22 cellular contexts compared by ENCODE assay signal in the genomic region with DNA sequence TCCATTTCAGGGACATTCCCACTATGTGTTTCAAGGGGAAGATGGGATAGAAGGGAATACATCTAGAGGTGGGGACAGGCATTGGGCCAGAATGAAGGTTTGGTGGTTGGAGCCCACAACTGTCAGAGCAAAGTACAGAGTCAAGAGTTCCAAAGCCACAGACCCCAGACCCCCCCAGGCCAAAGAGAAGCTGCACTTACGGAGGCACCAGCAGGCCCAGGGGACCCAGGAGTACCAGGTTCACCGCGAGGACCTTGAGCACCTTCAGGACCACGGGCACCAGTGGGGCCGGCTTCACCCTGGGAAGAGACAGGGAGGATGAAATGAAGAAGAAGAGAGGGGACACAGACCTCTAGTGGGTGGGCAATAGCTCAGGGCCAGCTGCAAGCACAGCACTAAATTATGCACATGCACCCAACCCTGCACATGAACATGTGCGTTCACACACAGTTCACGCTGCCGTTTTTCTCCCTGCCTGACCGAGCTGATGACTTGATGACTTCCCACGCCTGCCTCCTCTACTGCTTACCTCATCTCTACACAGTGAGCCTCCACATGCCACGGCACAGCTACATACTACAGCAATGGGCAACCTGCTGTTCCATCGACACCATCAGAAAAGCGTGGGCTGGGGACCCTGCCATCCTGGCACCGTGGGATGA. TPM values are rescaled to one million over a fixed set of nuclear protein-coding genes. Genes with fewer than 3 reads are reported as not detected.
DNase-seq lines count a peak whose midpoint lies in the region; ATAC-seq, FAIRE-seq and TF ChIP-seq lines count a peak whose summit lies in the region.
"Had no signal": no experiment of that assay in that cellular context is flagged by ENCODE, and none has a peak within 500 bp of the region (broad histone marks: within the 10 kb centered on the region; RNA-seq: fewer than 3 reads in every experiment).

No MANE protein-coding gene starts in this region.

- H3K27me3 ChIP-seq in psoas muscle (ENCODE audit: insufficient read depth in 3 of 3, low read length in 2 of 3): no peaks in the 10 kb centered on the region

- peak overlapping the region; percentile 20 for H3K4me3 Mint-ChIP-seq in glutamatergic neuron (ENCODE audit: unreplicated experiment)
- H3K4me3 Mint-ChIP-seq: activated naive CD8-positive, alpha-beta T cell; CD8-positive, alpha-beta T cell; stimulated activated naive CD8-positive, alpha-beta T cell treated with anti-CD3 and anti-CD28 coated beads, Interleukin-15, amount 100 ng/mL, for 72 hours had no signal

- WGBS in psoas muscle, 3 donors: 65 to 81% (median 73%) methylated on average over 14 of the region's 14 CpGs

- peak in 3 of 4 donors; percentile 21 to 29 (median 26) for ATAC-seq in psoas muscle
- ATAC-seq: CD8-positive, alpha-beta T cell; stimulated activated naive CD8-positive, alpha-beta T cell treated with anti-CD3 and anti-CD28 coated beads, Interleukin-15, amount 100 ng/mL, for 72 hours had no signal

- H3K27ac Mint-ChIP-seq in glutamatergic neuron (ENCODE audit: unreplicated experiment): no peak overlapping the region
- H3K27ac Mint-ChIP-seq: activated naive CD8-positive, alpha-beta T cell; CD8-positive, alpha-beta T cell had no signal

- H3K27me3 Mint-ChIP-seq in glutamatergic neuron (ENCODE audit: unreplicated experiment): peaks cover 14% of the 10 kb centered on the region

- no peaks in the 10 kb centered on the region for H3K36me3 ChIP-seq in psoas muscle (ENCODE audit: insufficient read depth in 1 of 2, low read depth in 1 of 2)

- H3K9me3 ChIP-seq in psoas muscle: no peaks in the 10 kb centered on the region

- no peak for TF ChIP-seq CTCF in glutamatergic neuron (IDR thresholded peaks at IDR 0.05; ENCODE audit: partially characterized antibody, unreplicated experiment)
- no peak for TF ChIP-seq CTCF in psoas muscle (IDR thresholded peaks at IDR 0.05)

- intact Hi-C loops in psoas muscle (cut with DNase I): no loop called here

- no peak overlapping the region for H3K27ac ChIP-seq in psoas muscle
- H3K27ac ChIP-seq: 22Rv1 had no signal

- peaks cover 27% of the 10 kb centered on the region for H3K4me1 Mint-ChIP-seq in glutamatergic neuron (ENCODE audit: low read depth, unreplicated experiment)

- DNase-seq in DMS 273 (lab: John Stamatoyannopoulos, UW; ENCODE audit: unreplicated experiment) (peak; percentile 56), DMS 273 treated with DMSO at 0.1 percent for 48 hours (lab: John Stamatoyannopoulos, UW) (no peak), HTR-8/SVneo (ENCODE audit: insufficient read length, low spot score) (no peak), glutamatergic neuron (no peak), psoas muscle (no peak), T-helper 1 cell (no peak), RKO (ENCODE audit: low spot score) (no peak), GM19239 (ENCODE audit: insufficient read length, low spot score) (no peak)
- DNase-seq: activated CD4-positive, alpha-beta T cell treated with anti-CD3 and anti-CD28 coated beads, Interleukin-2, amount 50 U/mL, for 1 hour; activated T-cell treated with anti-CD3 and anti-CD28 coated beads for 4 hours; CD8-positive, alpha-beta T cell; EL; left cardiac atrium; NCI-H1436; stimulated activated CD4-positive, alpha-beta T cell treated with anti-CD3 and anti-CD28 coated beads, Interleukin-15, amount 100 ng/mL, for 24 hours; stimulated activated naive CD8-positive, alpha-beta T cell treated with anti-CD3 and anti-CD28 coated beads, Interleukin-15, amount 100 ng/mL, for 72 hours had no signal

- peaks cover 14% of the 10 kb centered on the region for H3K4me1 ChIP-seq in psoas muscle

- FAIRE-seq in HTR-8/SVneo (lab: Jason Lieb, UNC) (peak; percentile 72), GM19239 (lab: Jason Lieb, UNC) (no peak)
- FAIRE-seq: H54 had no signal

- no peaks in the 10 kb centered on the region for H3K36me3 Mint-ChIP-seq in glutamatergic neuron (ENCODE audit: unreplicated experiment)
- H3K36me3 Mint-ChIP-seq: activated naive CD8-positive, alpha-beta T cell; CD8-positive, alpha-beta T cell had no signal

- no peak overlapping the region for H3K4me3 ChIP-seq in psoas muscle

- peaks cover 7% of the 10 kb centered on the region for H3K9me3 Mint-ChIP-seq in glutamatergic neuron (ENCODE audit: unreplicated experiment)
- H3K9me3 Mint-ChIP-seq: CD8-positive, alpha-beta T cell; stimulated activated naive CD8-positive, alpha-beta T cell treated with anti-CD3 and anti-CD28 coated beads, Interleukin-15, amount 100 ng/mL, for 72 hours had no signal

RNA-seq across cellular contexts. Expression of gene COL2A1, which starts 16.7 kb away (rescaled TPM):
- total RNA-seq in glutamatergic neuron (ENCODE audit: unreplicated experiment) (0.34 TPM), psoas muscle (under 1 TPM in 1 of 4 donors, not detected in 3; 0.06 TPM)
- under 1 TPM in 2 of 3 donors, not detected in 1; 0.07 to 0.41 TPM for polyA plus RNA-seq in psoas muscle
- total RNA-seq: CD8-positive, alpha-beta T cell; fibroblast of lung; HT-29; left cardiac atrium had no signal
- polyA plus RNA-seq: fibroblast of lung, urinary bladder had no signal

RNA-seq across cellular contexts. Expression of gene TMEM106C, which starts 24.1 kb away (rescaled TPM):
- total RNA-seq in glutamatergic neuron (ENCODE audit: unreplicated experiment): 24.0 TPM
- total RNA-seq in psoas muscle: 10 to 100 TPM in 3 of 4 donors, 1 to 10 TPM in 1; 7.7 to 15.8 (median 12.6) TPM
- 10 to 100 TPM; 14.3 to 33.4 (median 14.7) TPM for polyA plus RNA-seq in psoas muscle
